Comparison of ENCODE assay signal across 33 cellular contexts in genomic region chrX:69120476-69120875, GRCh38.
"Had no signal": no experiment of that assay in that cellular context is flagged by ENCODE, and none has a peak within 500 bp of the region (broad histone marks: within the 10 kb centered on the region; RNA-seq: fewer than 3 reads in every experiment).

No MANE protein-coding gene starts in this region.

- H3K4me2 ChIP-seq: KMS-11, SK-N-SH had no signal

- H3K27ac Mint-ChIP-seq: activated CD4-positive, alpha-beta T cell treated with anti-CD3 and anti-CD28 coated beads for 36 hours; activated CD4-positive, alpha-beta T cell treated with anti-CD3 and anti-CD28 coated beads, Interleukin-2, amount 10 ng/mL, durations not matched to agents 7 days and 5 days; activated CD8-positive, alpha-beta T cell treated with anti-CD3 and anti-CD28 coated beads, Interleukin-2, amount 10 ng/mL, durations not matched to agents 7 days and 5 days; activated naive CD4-positive, alpha-beta T cell treated with anti-CD3 and anti-CD28 coated beads for 36 hours; activated T-cell treated with anti-CD3 and anti-CD28 coated beads, Interleukin-2, amount 50 U/mL, for 24 hours; activated T-helper 2 cell treated with anti-CD3 and anti-CD28 coated beads, Interferon-gamma antibody, Interleukin-2, Interleukin-4, amounts not matched to agents 10 μg/mL and 5 μg/mL and 100 μg/mL, durations not matched to agents 14 hours and 24 hours and 36 hours; T-helper 1 cell treated with Interleukin-12 subunit alpha and Interleukin-12 subunit beta and Interleukin-4 antibody, amounts not matched to agents 30 μg/mL and 1 μg/mL, for 36 hours; T-helper 2 cell treated with Interferon-gamma antibody and Interleukin-4, amounts not matched to agents 5 μg/mL and 100 μg/mL, for 36 hours; WTC11 had no signal

- H3K9ac ChIP-seq: KMS-11, SK-N-SH had no signal

- H3K4me3 Mint-ChIP-seq: activated CD4-positive, alpha-beta T cell treated with anti-CD3 and anti-CD28 coated beads for 36 hours; activated CD4-positive, alpha-beta T cell treated with anti-CD3 and anti-CD28 coated beads, Interleukin-2, amount 10 ng/mL, durations not matched to agents 7 days and 5 days; activated CD8-positive, alpha-beta T cell treated with anti-CD3 and anti-CD28 coated beads, Interleukin-2, amount 10 ng/mL, durations not matched to agents 7 days and 5 days; activated naive CD4-positive, alpha-beta T cell treated with anti-CD3 and anti-CD28 coated beads for 36 hours; activated T-cell treated with anti-CD3 and anti-CD28 coated beads, Interleukin-2, amount 50 U/mL, for 24 hours; T-helper 1 cell treated with Interleukin-12 subunit alpha and Interleukin-12 subunit beta and Interleukin-4 antibody, amounts not matched to agents 30 μg/mL and 1 μg/mL, for 36 hours; T-helper 2 cell treated with Interferon-gamma antibody and Interleukin-4, amounts not matched to agents 5 μg/mL and 100 μg/mL, for 36 hours; WTC11 had no signal

- ATAC-seq: activated CD4-positive, alpha-beta T cell treated with anti-CD3 and anti-CD28 coated beads for 36 hours; activated CD4-positive, CD25-positive, alpha-beta regulatory T cell treated with anti-CD3 and anti-CD28 coated beads, Interleukin-2, amount 50 U/mL, for 24 hours; activated CD8-positive, alpha-beta T cell treated with anti-CD3 and anti-CD28 coated beads, Interleukin-2, amount 10 ng/mL, durations not matched to agents 7 days and 5 days; activated naive CD4-positive, alpha-beta T cell treated with anti-CD3 and anti-CD28 coated beads, Interleukin-2, amount 50 U/mL, for 72 hours; body of pancreas; PC-3; WTC11 had no signal

- H3K4me1 ChIP-seq: adrenal gland, body of pancreas, breast epithelium, Peyer's patch had no signal

- H3K9me3 Mint-ChIP-seq: activated CD4-positive, alpha-beta T cell treated with anti-CD3 and anti-CD28 coated beads, Interleukin-2, amount 10 ng/mL, durations not matched to agents 7 days and 5 days; activated naive CD4-positive, alpha-beta T cell treated with anti-CD3 and anti-CD28 coated beads for 36 hours; activated naive CD4-positive, alpha-beta T cell treated with anti-CD3 and anti-CD28 coated beads, Interleukin-2, amount 50 U/mL, for 72 hours; activated T-cell treated with anti-CD3 and anti-CD28 coated beads, Interleukin-2, amount 50 U/mL, for 24 hours; activated T-helper 2 cell treated with anti-CD3 and anti-CD28 coated beads, Interferon-gamma antibody, Interleukin-2, Interleukin-4, amounts not matched to agents 10 μg/mL and 5 μg/mL and 100 μg/mL, durations not matched to agents 14 hours and 24 hours and 36 hours; T-helper 1 cell treated with Interleukin-12 subunit alpha and Interleukin-12 subunit beta and Interleukin-4 antibody, amounts not matched to agents 30 μg/mL and 1 μg/mL, for 36 hours; T-helper 2 cell treated with Interferon-gamma antibody and Interleukin-4, amounts not matched to agents 5 μg/mL and 100 μg/mL, for 36 hours; WTC11 had no signal

- H3K4me3 ChIP-seq: adrenal gland, body of pancreas, breast epithelium, Peyer's patch, SJSA1 had no signal

- H3K27ac ChIP-seq: adrenal gland, body of pancreas, breast epithelium, KMS-11, Peyer's patch, SJSA1 had no signal

- DNase-seq: activated CD4-positive, alpha-beta T cell treated with anti-CD3 and anti-CD28 coated beads for 36 hours; activated CD4-positive, alpha-beta T cell treated with anti-CD3 and anti-CD28 coated beads, Interleukin-2, amount 10 ng/mL, durations not matched to agents 7 days and 5 days; activated CD4-positive, alpha-beta T cell treated with anti-CD3 and anti-CD28 coated beads, Interleukin-2, amount 50 U/mL, for 48 hours; activated CD8-positive, alpha-beta T cell treated with anti-CD3 and anti-CD28 coated beads, Interleukin-2, amount 10 ng/mL, durations not matched to agents 7 days and 5 days; activated gamma-delta T cell treated with Interleukin-2 at 50 U/mL for 16 hours; activated naive CD4-positive, alpha-beta T cell treated with anti-CD3 and anti-CD28 coated beads for 36 hours; activated T-cell treated with anti-CD3 and anti-CD28 coated beads, Interleukin-2, amount 50 U/mL, for 24 hours; adrenal gland; body of pancreas; MM.1S; MV-4-11; NCI-H1092; NCI-H1436 treated with DMSO at 0.1 percent for 48 hours; NCI-H1694 treated with DMSO at 0.1 percent for 48 hours; NCI-H2029; NCI-H2107; NCI-H226; NCI-H446 treated with DMSO at 0.1 percent for 48 hours; NK-92 treated with Interleukin-12 subunit alpha and Interleukin-12 subunit beta, amount 100 ng/mL, for 24 hours; Peyer's patch; RPMI8226; SHP77 treated with DMSO at 0.1 percent for 48 hours; SK-N-SH had no signal

- H3K9me3 ChIP-seq: adrenal gland, body of pancreas, breast epithelium, Peyer's patch, SJSA1, SK-N-SH had no signal

- H3K36me3 ChIP-seq: adrenal gland, breast epithelium, Peyer's patch, SJSA1 had no signal

- H3K27me3 Mint-ChIP-seq: activated CD4-positive, alpha-beta T cell treated with anti-CD3 and anti-CD28 coated beads for 36 hours; activated CD4-positive, alpha-beta T cell treated with anti-CD3 and anti-CD28 coated beads, Interleukin-2, amount 10 ng/mL, durations not matched to agents 7 days and 5 days had no signal

- H3K4me1 Mint-ChIP-seq: activated CD4-positive, alpha-beta T cell treated with anti-CD3 and anti-CD28 coated beads for 36 hours had no signal

- H3K36me3 Mint-ChIP-seq: activated naive CD4-positive, alpha-beta T cell treated with anti-CD3 and anti-CD28 coated beads, Interleukin-2, amount 50 U/mL, for 72 hours; WTC11 had no signal

- H3K27me3 ChIP-seq: body of pancreas, Peyer's patch, SJSA1 had no signal
